24 cellular contexts compared by ENCODE assay signal in genomic region chr14:73804636-73805035, GRCh38.
"Had no signal": no experiment of that assay in that cellular context is flagged by ENCODE, and none has a peak within 500 bp of the region (broad histone marks: within the 10 kb centered on the region; RNA-seq: fewer than 3 reads in every experiment).

No MANE protein-coding gene starts in this region.

- H3K27ac Mint-ChIP-seq: memory B cell; nephron; stimulated activated memory B cell treated with anti-CD40 and anti-IgM and Interleukin-4, amounts not matched to agents 10 μg/mL and 1 μg/mL and 100 μg/mL, for 72 hours; type B pancreatic cell had no signal

- H3K4me1 Mint-ChIP-seq: stimulated activated memory B cell treated with anti-CD40 and anti-IgM and Interleukin-4, amounts not matched to agents 10 μg/mL and 1 μg/mL and 100 μg/mL, for 72 hours had no signal

- H3K9me3 Mint-ChIP-seq: memory B cell; nephron; stimulated activated memory B cell treated with anti-CD40 and anti-IgM and Interleukin-4, amounts not matched to agents 10 μg/mL and 1 μg/mL and 100 μg/mL, for 72 hours; type B pancreatic cell had no signal

- H3K27me3 ChIP-seq: dorsolateral prefrontal cortex, gastrocnemius medialis, heart left ventricle, hepatocyte, right atrium auricular region, testis, tibial artery had no signal

- H3K4me3 Mint-ChIP-seq: memory B cell; nephron; stimulated activated memory B cell treated with anti-CD40 and anti-IgM and Interleukin-4, amounts not matched to agents 10 μg/mL and 1 μg/mL and 100 μg/mL, for 72 hours; type B pancreatic cell had no signal

- H3K36me3 Mint-ChIP-seq: memory B cell; stimulated activated memory B cell treated with anti-CD40 and anti-IgM and Interleukin-4, amounts not matched to agents 10 μg/mL and 1 μg/mL and 100 μg/mL, for 72 hours; type B pancreatic cell had no signal

- H3K36me3 ChIP-seq: gastrocnemius medialis, prostate gland, tibial artery had no signal

- H3K4me1 ChIP-seq: prostate gland, right atrium auricular region, tibial artery had no signal

- ATAC-seq: esophagus mucosa; gastrocnemius medialis; heart left ventricle; left lobe of liver; sciatic nerve; stimulated activated memory B cell treated with anti-CD40 and anti-IgM and Interleukin-4, amounts not matched to agents 10 μg/mL and 1 μg/mL and 100 μg/mL, for 72 hours; stimulated activated naive CD8-positive, alpha-beta T cell treated with anti-CD3 and anti-CD28 coated beads, Interleukin-15, Interleukin-2, amounts not matched to agents 100 U/mL and 50 U/mL, for 24 hours had no signal

- H3K9me3 ChIP-seq: gastrocnemius medialis, heart left ventricle, prostate gland, right atrium auricular region, testis, tibial artery had no signal

- H3K4me2 ChIP-seq: hepatocyte had no signal

- DNase-seq: dorsolateral prefrontal cortex; effector CD4-positive, alpha-beta T cell; foreskin fibroblast; gastrocnemius medialis; heart left ventricle; kidney; nucleus accumbens; stimulated activated CD4-positive, alpha-beta T cell treated with anti-CD3 and anti-CD28 coated beads, Interleukin-4, amount 100 ng/mL, for 4 hours; stimulated activated naive CD8-positive, alpha-beta T cell treated with anti-CD3 and anti-CD28 coated beads, Interleukin-15, Interleukin-2, amounts not matched to agents 100 U/mL and 50 U/mL, for 24 hours; substantia nigra; testis; tibial artery had no signal

- H3K27me3 Mint-ChIP-seq: memory B cell; stimulated activated memory B cell treated with anti-CD40 and anti-IgM and Interleukin-4, amounts not matched to agents 10 μg/mL and 1 μg/mL and 100 μg/mL, for 72 hours; type B pancreatic cell had no signal

- H3K4me3 ChIP-seq: dorsolateral prefrontal cortex, gastrocnemius medialis, heart left ventricle, hepatocyte, lung, prostate gland, right atrium auricular region, testis, tibial artery had no signal

- H3K79me2 ChIP-seq: hepatocyte had no signal

- H3K27ac ChIP-seq: gastrocnemius medialis, heart left ventricle, hepatocyte, prostate gland, right atrium auricular region, testis, tibial artery had no signal

- FAIRE-seq: colon, kidney had no signal

- H2AFZ ChIP-seq: hepatocyte had no signal
